ENCODE assay signal across 1 cellular context in the genomic region with DNA sequence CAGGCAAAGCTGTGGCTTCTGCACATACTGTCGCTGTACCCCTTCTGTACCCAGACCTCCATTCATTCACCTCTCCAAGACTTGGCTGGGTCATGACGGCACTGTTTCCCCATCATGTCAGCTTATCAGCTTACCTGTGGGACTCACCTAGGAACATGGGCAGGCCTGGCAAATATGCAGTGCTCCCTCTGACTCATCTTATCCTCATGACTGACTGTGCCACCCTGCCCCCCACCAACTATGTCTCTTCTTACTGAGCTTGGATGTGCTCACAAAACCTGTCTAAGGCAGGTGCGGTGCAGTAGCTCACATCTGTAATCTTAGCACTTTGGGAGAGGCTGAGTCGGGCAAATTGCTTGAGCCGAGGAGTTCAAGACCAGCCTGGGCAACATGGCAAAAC.
TF ChIP-seq lines count a peak whose summit lies in the region.

No MANE protein-coding gene starts in this region.

TF ChIP-seq in IMR-90, 13 proteins besides CTCF, POLR2A, EP300 and RAD21:
- TF ChIP-seq USF2 (IDR thresholded peaks at IDR 0.05; ENCODE audit: low read depth, low read length) (no peak), CEBPB (IDR thresholded peaks at IDR 0.05; ENCODE audit: low read depth, low read length) (no peak), NFE2L2 (IDR thresholded peaks at IDR 0.05; ENCODE audit: low read depth, low read length) (no peak), RFX5 (IDR thresholded peaks at IDR 0.05; ENCODE audit: low read depth, low read length) (no peak), CHD1 (IDR thresholded peaks at IDR 0.05; ENCODE audit: low read depth, low read length) (no peak), SMC3 (IDR thresholded peaks at IDR 0.05; ENCODE audit: low read depth, low read length) (no peak), MXI1 (IDR thresholded peaks at IDR 0.05; ENCODE audit: borderline replicate concordance, low read depth, low read length) (no peak)
